ENCODE assay signal across 8 cellular contexts in the genomic region with DNA sequence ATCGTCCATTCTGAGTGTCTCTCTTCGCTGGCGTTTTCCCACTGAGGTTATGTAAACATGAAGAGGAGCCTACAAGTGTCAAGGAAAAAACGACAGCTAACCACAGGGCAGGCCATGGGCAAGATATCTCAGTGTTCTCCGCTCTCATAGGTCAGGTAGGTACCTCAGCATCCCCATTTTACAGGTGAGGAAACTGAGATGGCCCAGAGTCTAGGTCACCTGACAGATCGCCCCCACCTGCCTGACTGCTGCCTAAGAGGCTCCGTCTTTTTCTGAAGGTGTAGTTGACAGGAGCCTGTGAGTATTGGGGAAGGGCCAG. TPM values are rescaled to one million over a fixed set of nuclear protein-coding genes. Genes with fewer than 3 reads are reported as not detected.
DNase-seq lines count a peak whose midpoint lies in the region; ATAC-seq and TF ChIP-seq lines count a peak whose summit lies in the region.

No MANE protein-coding gene starts in this region.

- no peaks in the 10 kb centered on the region for H3K9me3 ChIP-seq in CD4-positive, CD25-positive, alpha-beta regulatory T cell (ENCODE audit: control insufficient read depth in 2 of 2, low read length in 2 of 2)
- no peaks in the 10 kb centered on the region for H3K9me3 ChIP-seq in effector memory CD4-positive, alpha-beta T cell (ENCODE audit: control insufficient read depth, low read length)

- no peaks in the 10 kb centered on the region for H3K9me3 Mint-ChIP-seq in CD4-positive, CD25-positive, alpha-beta regulatory T cell
- peaks cover 2% of the 10 kb centered on the region for H3K9me3 Mint-ChIP-seq in neural crest cell

- peaks cover 27% of the 10 kb centered on the region for H3K4me1 ChIP-seq in CD4-positive, CD25-positive, alpha-beta regulatory T cell (ENCODE audit: control insufficient read depth, insufficient read depth, low read length, poor library complexity, severe bottlenecking)
- H3K4me1 ChIP-seq in effector memory CD4-positive, alpha-beta T cell (ENCODE audit: control insufficient read depth, insufficient read depth, low read length, poor library complexity, severe bottlenecking), result peaks cover 15% of the 10 kb centered on the region

- TF ChIP-seq CTCF in NB4 (IDR thresholded peaks at IDR 0.05; ENCODE audit: low read depth, low read length) (no peak), neural crest cell (conservative IDR thresholded peaks at IDR 0.05) (no peak)

- H3K36me3 ChIP-seq in CD4-positive, CD25-positive, alpha-beta regulatory T cell (ENCODE audit: control insufficient read depth, insufficient read depth, low read length), result peaks cover 9% of the 10 kb centered on the region
- H3K36me3 ChIP-seq in effector memory CD4-positive, alpha-beta T cell (ENCODE audit: control insufficient read depth, insufficient read depth, low read length), result peaks cover 6% of the 10 kb centered on the region

- peak in 1 of 3 donors; percentile 33 for DNase-seq in CD4-positive, CD25-positive, alpha-beta regulatory T cell
- DNase-seq in NB4 (ENCODE audit: low read depth) (no peak), neural crest cell (ENCODE audit: low read depth, low spot score) (no peak), NCI-H2227 (lab: John Stamatoyannopoulos, UW; ENCODE audit: unreplicated experiment) (no peak), cerebellum (ENCODE audit: low spot score) (no peak), NCI-H1417 treated with DMSO at 0.1 percent for 48 hours (lab: John Stamatoyannopoulos, UW) (no peak)
- DNase-seq in effector memory CD4-positive, alpha-beta T cell, result no peak

- ATAC-seq in CD4-positive, CD25-positive, alpha-beta regulatory T cell (ENCODE audit: low read depth in 2 of 2), result no peak
- no peak for ATAC-seq in GM21717 (IDR thresholded peaks at IDR 0.05; ENCODE audit: unreplicated experiment)

- H3K27ac Mint-ChIP-seq in CD4-positive, CD25-positive, alpha-beta regulatory T cell, result peak overlapping the region; percentile 95 to 100 (median 99)
- no peak overlapping the region for H3K27ac Mint-ChIP-seq in neural crest cell (ENCODE audit: unreplicated experiment)

- TF ChIP-seq POLR2A in NB4 (IDR thresholded peaks at IDR 0.05; ENCODE audit: extremely low read depth, insufficient read length), result no peak

- no peaks in the 10 kb centered on the region for H3K27me3 ChIP-seq in CD4-positive, CD25-positive, alpha-beta regulatory T cell (ENCODE audit: control insufficient read depth, insufficient read depth, low read length)
- no peaks in the 10 kb centered on the region for H3K27me3 ChIP-seq in effector memory CD4-positive, alpha-beta T cell (replicated peaks; ENCODE audit: control insufficient read depth, insufficient read depth, low read length, poor library complexity, severe bottlenecking)

- H3K4me1 Mint-ChIP-seq in CD4-positive, CD25-positive, alpha-beta regulatory T cell, result peaks cover 15 to 47% (median 21%) of the 10 kb centered on the region in 4 donors
- H3K4me1 Mint-ChIP-seq in neural crest cell, result peaks cover 30% of the 10 kb centered on the region

- peak overlapping the region; percentile 98 to 99 (median 99) for H3K4me3 Mint-ChIP-seq in CD4-positive, CD25-positive, alpha-beta regulatory T cell
- H3K4me3 Mint-ChIP-seq in neural crest cell, result peak overlapping the region; percentile 100

- H3K27ac ChIP-seq in CD4-positive, CD25-positive, alpha-beta regulatory T cell (ENCODE audit: insufficient read depth, low read length, poor library complexity, severe bottlenecking), result peak overlapping the region; percentile 98
- H3K27ac ChIP-seq in effector memory CD4-positive, alpha-beta T cell (ENCODE audit: insufficient read depth, low read length, poor library complexity, severe bottlenecking), result peak overlapping the region; percentile 92

- no peaks in the 10 kb centered on the region for H3K27me3 Mint-ChIP-seq in CD4-positive, CD25-positive, alpha-beta regulatory T cell
- H3K27me3 Mint-ChIP-seq in neural crest cell (ENCODE audit: low read depth), result peaks cover 4% of the 10 kb centered on the region

- peaks cover 19% of the 10 kb centered on the region for H3K36me3 Mint-ChIP-seq in CD4-positive, CD25-positive, alpha-beta regulatory T cell
- H3K36me3 Mint-ChIP-seq in neural crest cell (ENCODE audit: low read depth), result peaks cover 27% of the 10 kb centered on the region

- H3K4me3 ChIP-seq in CD4-positive, CD25-positive, alpha-beta regulatory T cell (ENCODE audit: low read depth, low read length), result peak overlapping the region; percentile 87
- peak overlapping the region; percentile 64 for H3K4me3 ChIP-seq in NB4 (ENCODE audit: low read depth, low read length)
- peak overlapping the region; percentile 82 for H3K4me3 ChIP-seq in effector memory CD4-positive, alpha-beta T cell (ENCODE audit: insufficient read depth, low read depth, low read length, poor library complexity, severe bottlenecking)

RNA-seq across cellular contexts. Expression of gene NDUFA6, which starts 0.8 kb away (rescaled TPM):
- total RNA-seq in CD4-positive, CD25-positive, alpha-beta regulatory T cell, result 60.2 TPM
- 100 to 1,000 TPM; 143 to 216 (median 165) TPM for polyA plus RNA-seq in CD4-positive, CD25-positive, alpha-beta regulatory T cell
- total RNA-seq in neural crest cell (104 and 120 TPM in 2 replicates), cerebellum (38.3 TPM)

RNA-seq across cellular contexts. Expression of gene SMDT1, which starts 11.9 kb away (rescaled TPM):
- 77.0 TPM for total RNA-seq in CD4-positive, CD25-positive, alpha-beta regulatory T cell
- 100 to 1,000 TPM; 114 to 263 (median 154) TPM for polyA plus RNA-seq in CD4-positive, CD25-positive, alpha-beta regulatory T cell
- total RNA-seq in neural crest cell (65.7 and 70.9 TPM in 2 replicates), cerebellum (14.1 TPM)

RNA-seq across cellular contexts. Expression of gene PHETA2, which starts 17.4 kb away (rescaled TPM):
- total RNA-seq in CD4-positive, CD25-positive, alpha-beta regulatory T cell, result 1.8 TPM
- polyA plus RNA-seq in CD4-positive, CD25-positive, alpha-beta regulatory T cell, result 1 to 10 TPM; 1.5 to 2.6 (median 2.1) TPM
- total RNA-seq in neural crest cell (1.3 and 1.5 TPM in 2 replicates), cerebellum (1.8 TPM)

RNA-seq across cellular contexts. Expression of gene NAGA, which starts 20.8 kb away (rescaled TPM):
- 12.7 TPM for total RNA-seq in CD4-positive, CD25-positive, alpha-beta regulatory T cell
- polyA plus RNA-seq in CD4-positive, CD25-positive, alpha-beta regulatory T cell, result 10 to 100 TPM; 17.9 to 29.0 (median 26.0) TPM
- total RNA-seq in neural crest cell, result 21.2 and 21.4 TPM in 2 replicates
- 12.5 TPM for total RNA-seq in cerebellum

RNA-seq across cellular contexts. Expression of gene CYP2D6, which starts 39.2 kb away (rescaled TPM):
- total RNA-seq in CD4-positive, CD25-positive, alpha-beta regulatory T cell, result 9.0 TPM
- polyA plus RNA-seq in CD4-positive, CD25-positive, alpha-beta regulatory T cell, result under 1 TPM in 2 of 4 donors, not detected in 2; 0.17 to 0.26 TPM
- total RNA-seq in neural crest cell (3.5 and 3.7 TPM in 2 replicates), cerebellum (2.5 TPM)
